In genomic region chr3:133486658-133487057, GRCh38 we compare ENCODE assay signal across 17 cellular contexts.
DNase-seq lines count a peak whose midpoint lies in the region; ATAC-seq and TF ChIP-seq lines count a peak whose summit lies in the region.
"Had no signal": no experiment of that assay in that cellular context is flagged by ENCODE, and none has a peak within 500 bp of the region (broad histone marks: within the 10 kb centered on the region; RNA-seq: fewer than 3 reads in every experiment).

No MANE protein-coding gene starts in this region.

- no peak for ATAC-seq in GM23338
- ATAC-seq in gastroesophageal sphincter = no peak
- no peak for ATAC-seq in stimulated activated naive CD8-positive, alpha-beta T cell treated with anti-CD3 and anti-CD28 coated beads, Interleukin-15, amount 100 ng/mL, for 72 hours
- ATAC-seq: A549; CD8-positive, alpha-beta T cell; GM12878 had no signal

- H3K36me3 ChIP-seq in BLaER1 (0 out of 2 replicates have a peak, but pooled peaks cover 7% of the 10 kb centered on the region), GM23338 (ENCODE audit: insufficient read depth) (no peaks in the 10 kb centered on the region; the same call in 1 of the 2 replicates), OCI-LY7 (ENCODE audit: insufficient read depth, low read length) (peaks cover 44% of the 10 kb centered on the region), esophagus muscularis mucosa (no peaks in the 10 kb centered on the region), gastroesophageal sphincter (no peaks in the 10 kb centered on the region)
- H3K36me3 ChIP-seq: BE2C had no signal

- H3K9me3 Mint-ChIP-seq in GM23338 = peaks cover 61% of the 10 kb centered on the region
- H3K9me3 Mint-ChIP-seq in stimulated activated naive CD8-positive, alpha-beta T cell treated with anti-CD3 and anti-CD28 coated beads, Interleukin-15, amount 100 ng/mL, for 72 hours = no peaks in the 10 kb centered on the region
- H3K9me3 Mint-ChIP-seq: CD8-positive, alpha-beta T cell had no signal

- H3K4me3 ChIP-seq in BLaER1 = 0 out of 2 replicates have a peak overlapping the region, but pooled peaks have one; percentile 12
- no peak overlapping the region for H3K4me3 ChIP-seq in GM23338
- H3K4me3 ChIP-seq in OCI-LY7 (ENCODE audit: low read depth, low read length, poor library complexity, severe bottlenecking) = no peak overlapping the region
- H3K4me3 ChIP-seq in esophagus muscularis mucosa = no peak overlapping the region
- no peak overlapping the region for H3K4me3 ChIP-seq in gastroesophageal sphincter
- H3K4me3 ChIP-seq: A549, GM12878, GM23248 had no signal

- peaks cover 13% of the 10 kb centered on the region for H3K4me1 Mint-ChIP-seq in GM23338
- peaks cover 53% of the 10 kb centered on the region for H3K4me1 Mint-ChIP-seq in stimulated activated naive CD8-positive, alpha-beta T cell treated with anti-CD3 and anti-CD28 coated beads, Interleukin-15, amount 100 ng/mL, for 72 hours
- H3K4me1 Mint-ChIP-seq: CD14-positive monocyte had no signal

- peaks cover 33% of the 10 kb centered on the region for H3K9me3 ChIP-seq in BLaER1
- peaks cover 58% of the 10 kb centered on the region for H3K9me3 ChIP-seq in OCI-LY7 (ENCODE audit: low read length)
- H3K9me3 ChIP-seq in esophagus muscularis mucosa = peaks cover 0 to 6% (median 0%) of the 10 kb centered on the region in 4 donors
- no peaks in the 10 kb centered on the region for H3K9me3 ChIP-seq in gastroesophageal sphincter
- H3K9me3 ChIP-seq: BE2C had no signal

- TF ChIP-seq CTCF in GM23338 (conservative IDR thresholded peaks at IDR 0.05; ENCODE audit: low read depth in 2 of 2) (no peak), OCI-LY7 (conservative IDR thresholded peaks at IDR 0.05; ENCODE audit: low read length) (no peak), esophagus muscularis mucosa (IDR thresholded peaks at IDR 0.05) (no peak), gastroesophageal sphincter (IDR thresholded peaks at IDR 0.05) (no peak)

- H3K27me3 Mint-ChIP-seq in GM23338 (ENCODE audit: insufficient read depth, low read depth, poor library complexity) = peaks cover 8% of the 10 kb centered on the region
- no peaks in the 10 kb centered on the region for H3K27me3 Mint-ChIP-seq in stimulated activated naive CD8-positive, alpha-beta T cell treated with anti-CD3 and anti-CD28 coated beads, Interleukin-15, amount 100 ng/mL, for 72 hours

- no peaks in the 10 kb centered on the region for H3K9me2 ChIP-seq in GM23338 (ENCODE audit: insufficient read depth)
- H3K9me2 ChIP-seq in OCI-LY7 (ENCODE audit: insufficient read depth, low read length) = no peaks in the 10 kb centered on the region

- H4K20me1 ChIP-seq in BLaER1 (no peaks in the 10 kb centered on the region), GM23338 (replicated peaks; ENCODE audit: insufficient read depth) (no peaks in the 10 kb centered on the region), OCI-LY7 (ENCODE audit: insufficient read depth, low read length) (no peaks in the 10 kb centered on the region)

- no peak overlapping the region for H3K27ac Mint-ChIP-seq in GM23338
- no peak overlapping the region for H3K27ac Mint-ChIP-seq in stimulated activated naive CD8-positive, alpha-beta T cell treated with anti-CD3 and anti-CD28 coated beads, Interleukin-15, amount 100 ng/mL, for 72 hours
- H3K27ac Mint-ChIP-seq: CD14-positive monocyte; CD8-positive, alpha-beta T cell; H9; IgD-negative memory B cell had no signal

- no TSS peak for BruUV-seq in OCI-LY7 (replicated peaks; lab: Mats Ljungman, UMichigan)

- CTCF ChIA-PET in OCI-LY7 (lab: Charles Lee; ENCODE audit: unreplicated experiment) = no interaction called here

- peaks cover 25% of the 10 kb centered on the region for H3K36me3 Mint-ChIP-seq in GM23338 (ENCODE audit: low read depth)
- H3K36me3 Mint-ChIP-seq: CD14-positive monocyte; CD8-positive, alpha-beta T cell had no signal

- peak; percentile 40 for DNase-seq in GM23338 (ENCODE audit: low spot score)
- DNase-seq in OCI-LY7 (ENCODE audit: low spot score) = peak; percentile 73
- peak; percentile 34 for DNase-seq in esophagus muscularis mucosa (ENCODE audit: extremely low spot score)
- no peak for DNase-seq in hippocampal formation (lab: John Stamatoyannopoulos, UW)
- DNase-seq in stimulated activated naive CD8-positive, alpha-beta T cell treated with anti-CD3 and anti-CD28 coated beads, Interleukin-15, amount 100 ng/mL, for 72 hours = no peak
- no peak for DNase-seq in RPMI8226
- DNase-seq: BE2C; CD8-positive, alpha-beta T cell; DMS79; GM23248 had no signal

- H3K27ac ChIP-seq in BLaER1 (no peak overlapping the region), GM23338 (ENCODE audit: low read depth) (no peak overlapping the region), OCI-LY7 (ENCODE audit: low read depth, low read length, poor library complexity, severe bottlenecking) (no peak overlapping the region), esophagus muscularis mucosa (replicated peaks in 1 of 4) (no peak overlapping the region), gastroesophageal sphincter (no peak overlapping the region)
- H3K27ac ChIP-seq: A549, GM23248 had no signal

- POLR2A ChIA-PET in OCI-LY7 (lab: Charles Lee) = interaction anchor here (0.6 to 7.7 kb wide), 4 partner anchors 18 to 87 kb away, joined by 3 to 79 read pairs (median 4); partner anchors contain the start of gene CDV3

- H3K4me1 ChIP-seq in BLaER1 = peaks cover 15% of the 10 kb centered on the region
- H3K4me1 ChIP-seq in GM23338 (ENCODE audit: insufficient read depth) = peaks cover 4% of the 10 kb centered on the region; the same call in 1 of the 2 replicates
- H3K4me1 ChIP-seq in OCI-LY7 (ENCODE audit: insufficient read depth, low read length, poor library complexity, severe bottlenecking) = peaks cover 36% of the 10 kb centered on the region
- no peaks in the 10 kb centered on the region for H3K4me1 ChIP-seq in esophagus muscularis mucosa
- no peaks in the 10 kb centered on the region for H3K4me1 ChIP-seq in gastroesophageal sphincter
- H3K4me1 ChIP-seq: A549, BE2C had no signal

- H3K9ac ChIP-seq in BLaER1 = no peak overlapping the region
- H3K9ac ChIP-seq: GM23248 had no signal

- no peak for TF ChIP-seq EP300 in esophagus muscularis mucosa (IDR thresholded peaks at IDR 0.05)
- no peak for TF ChIP-seq EP300 in gastroesophageal sphincter (IDR thresholded peaks at IDR 0.05)

- no peaks in the 10 kb centered on the region for H3K79me2 ChIP-seq in GM23338 (replicated peaks; ENCODE audit: insufficient read depth)
- H3K79me2 ChIP-seq in OCI-LY7 (ENCODE audit: insufficient read depth, low read depth, low read length) = peaks cover 26% of the 10 kb centered on the region; the same call in 1 of the 2 replicates

- intact Hi-C loops in OCI-LY7 (cut with micrococcal nuclease; ENCODE audit: unreplicated experiment) (no loop called here), esophagus muscularis mucosa (cut with DNase I) (no loop called here)

- 100% methylated on average over 3 of the region's 5 CpGs for WGBS in esophagus muscularis mucosa
- WGBS in gastroesophageal sphincter (ENCODE audit: low coverage in 1 of 2), 2 donors = 100% methylated on average over 1 of the region's 5 CpGs; no CpG with 5 or more reads in 1 of the 2 donors

- H3F3A ChIP-seq in GM23338 (replicated peaks; ENCODE audit: low read depth) = no peaks in the 10 kb centered on the region

- H3K27me3 ChIP-seq in BLaER1 (no peaks in the 10 kb centered on the region), GM23338 (ENCODE audit: insufficient read depth) (no peaks in the 10 kb centered on the region), esophagus muscularis mucosa (no peaks in the 10 kb centered on the region), gastroesophageal sphincter (no peaks in the 10 kb centered on the region)
- H3K27me3 ChIP-seq: BE2C had no signal

- H3K4me2 ChIP-seq in BLaER1 = no peak overlapping the region
- no peak overlapping the region for H3K4me2 ChIP-seq in GM23338
- H3K4me2 ChIP-seq in OCI-LY7 (ENCODE audit: low read length) = no peak overlapping the region
- H3K4me2 ChIP-seq: A549 had no signal

- H2AFZ ChIP-seq in GM23338 (no peak overlapping the region), OCI-LY7 (ENCODE audit: low read length) (no peak overlapping the region)
- H2AFZ ChIP-seq: GM23248 had no signal

- no peak for TF ChIP-seq POLR2A in esophagus muscularis mucosa (IDR thresholded peaks at IDR 0.05; ENCODE audit: low read depth)
- TF ChIP-seq POLR2A in gastroesophageal sphincter (IDR thresholded peaks at IDR 0.05) = no peak

- no peak overlapping the region for H3K4me3 Mint-ChIP-seq in GM23338
- H3K4me3 Mint-ChIP-seq in stimulated activated naive CD8-positive, alpha-beta T cell treated with anti-CD3 and anti-CD28 coated beads, Interleukin-15, amount 100 ng/mL, for 72 hours = no peak overlapping the region
- H3K4me3 Mint-ChIP-seq: CD14-positive monocyte; CD8-positive, alpha-beta T cell; H9 had no signal

TF ChIP-seq in GM23338, 12 proteins besides CTCF, POLR2A, EP300 and RAD21 (continues in another document):
- TF ChIP-seq, protein P1, sequence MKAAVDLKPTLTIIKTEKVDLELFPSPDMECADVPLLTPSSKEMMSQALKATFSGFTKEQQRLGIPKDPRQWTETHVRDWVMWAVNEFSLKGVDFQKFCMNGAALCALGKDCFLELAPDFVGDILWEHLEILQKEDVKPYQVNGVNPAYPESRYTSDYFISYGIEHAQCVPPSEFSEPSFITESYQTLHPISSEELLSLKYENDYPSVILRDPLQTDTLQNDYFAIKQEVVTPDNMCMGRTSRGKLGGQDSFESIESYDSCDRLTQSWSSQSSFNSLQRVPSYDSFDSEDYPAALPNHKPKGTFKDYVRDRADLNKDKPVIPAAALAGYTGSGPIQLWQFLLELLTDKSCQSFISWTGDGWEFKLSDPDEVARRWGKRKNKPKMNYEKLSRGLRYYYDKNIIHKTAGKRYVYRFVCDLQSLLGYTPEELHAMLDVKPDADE (IDR thresholded peaks at IDR 0.05) = no peak
- TF ChIP-seq ZNF114 (CRISPR knock-in tag; IDR thresholded peaks at IDR 0.05) = no peak

Comparison
In these comparisons a context has a peak if more than half of its experiments do, and no peak if none do; other contexts are left out.
1. DNase-seq: peak in GM23338 (single experiment), OCI-LY7 (single experiment) and esophagus muscularis mucosa (single experiment); none in hippocampal formation (0 of 2), stimulated activated naive CD8-positive, alpha-beta T cell treated with anti-CD3 and anti-CD28 coated beads, Interleukin-15, amount 100 ng/mL, for 72 hours (0 of 2) and RPMI8226 (single experiment).